In genomic region chr10:4217653-4218052, GRCh38 we compare ENCODE assay signal across 19 cellular contexts.
"Had no signal": no experiment of that assay in that cellular context is flagged by ENCODE, and none has a peak within 500 bp of the region (broad histone marks: within the 10 kb centered on the region; RNA-seq: fewer than 3 reads in every experiment).

No MANE protein-coding gene starts in this region.

- H3K4me1 ChIP-seq: right lobe of liver, upper lobe of left lung, vagina had no signal

- DNase-seq: activated B cell treated with CpG ODN at 0.5 μM for 24 hours; activated CD8-positive, alpha-beta T cell treated with anti-CD3 and anti-CD28 coated beads, Interleukin-2, amount 10 ng/mL, durations not matched to agents 7 days and 5 days; activated naive CD4-positive, alpha-beta T cell; activated T-cell treated with anti-CD3 and anti-CD28 coated beads for 4 hours; activated T-cell treated with anti-CD3 and anti-CD28 coated beads, Interleukin-2, amount 50 U/mL, for 72 hours; foreskin keratinocyte; mammary epithelial cell; naive thymus-derived CD8-positive, alpha-beta T cell; right lobe of liver; stimulated activated CD4-positive, alpha-beta T cell treated with anti-CD3 and anti-CD28 coated beads, Interleukin-12 subunit alpha, Interleukin-12 subunit beta, amount 100 ng/mL, for 4 hours; stimulated activated CD4-positive, alpha-beta T cell treated with anti-CD3 and anti-CD28 coated beads, Interleukin-4, amount 100 ng/mL, for 1 hour; stimulated activated naive CD8-positive, alpha-beta T cell treated with anti-CD3 and anti-CD28 coated beads, Interleukin-15, Interleukin-2, amounts not matched to agents 100 U/mL and 50 U/mL, for 24 hours; T-cell; upper lobe of left lung had no signal

- H3K27me3 ChIP-seq: cardiac muscle cell, esophagus muscularis mucosa, foreskin keratinocyte, neural progenitor cell, right lobe of liver, upper lobe of left lung, vagina had no signal

- ATAC-seq: activated CD8-positive, alpha-beta T cell treated with anti-CD3 and anti-CD28 coated beads, Interleukin-2, amount 10 ng/mL, durations not matched to agents 7 days and 5 days; activated naive CD4-positive, alpha-beta T cell treated with anti-CD3 and anti-CD28 coated beads, Interleukin-2, amount 50 U/mL, for 72 hours; activated T-cell treated with anti-CD3 and anti-CD28 coated beads, Interleukin-2, amount 50 U/mL, for 72 hours; foreskin keratinocyte; naive thymus-derived CD8-positive, alpha-beta T cell; right lobe of liver; stimulated activated naive CD8-positive, alpha-beta T cell treated with anti-CD3 and anti-CD28 coated beads, Interleukin-15, Interleukin-2, amounts not matched to agents 100 U/mL and 50 U/mL, for 24 hours; T-cell had no signal

- H3K9me3 ChIP-seq: esophagus muscularis mucosa, right lobe of liver, upper lobe of left lung, vagina had no signal

- H3K27ac ChIP-seq: cardiac muscle cell, esophagus muscularis mucosa, foreskin keratinocyte, neural progenitor cell, right lobe of liver, upper lobe of left lung, vagina had no signal

- H3K36me3 ChIP-seq: cardiac muscle cell, esophagus muscularis mucosa, neural progenitor cell, right lobe of liver, upper lobe of left lung, vagina had no signal

- H3K4me3 ChIP-seq: cardiac muscle cell, esophagus muscularis mucosa, neural progenitor cell, right lobe of liver, upper lobe of left lung, vagina had no signal
